8 cellular contexts compared by ENCODE assay signal in genomic region chr16:8958344-8958808, GRCh38. TPM values are rescaled to one million over a fixed set of nuclear protein-coding genes. Genes with fewer than 3 reads are reported as not detected.
DNase-seq lines count a peak whose midpoint lies in the region; ATAC-seq and TF ChIP-seq lines count a peak whose summit lies in the region.

No MANE protein-coding gene starts in this region.

- H2AFZ ChIP-seq in Karpas-422 (ENCODE audit: low read length): no peak overlapping the region

- H3K4me1 ChIP-seq in Karpas-422 (ENCODE audit: low read length) (peaks cover 71% of the 10 kb centered on the region), left lung (peaks cover 52 to 75% of the 10 kb centered on the region in 2 donors), upper lobe of right lung (peaks cover 70% of the 10 kb centered on the region)

- H3K4me1 Mint-ChIP-seq in CD14-positive monocyte: peaks cover 73% of the 10 kb centered on the region

- H3K9me3 Mint-ChIP-seq in CD14-positive monocyte: no peaks in the 10 kb centered on the region
- H3K9me3 Mint-ChIP-seq in activated naive CD4-positive, alpha-beta T cell treated with anti-CD3 and anti-CD28 coated beads, Interleukin-2, amount 50 U/mL, for 72 hours: no peaks in the 10 kb centered on the region

- H3K36me3 ChIP-seq in Karpas-422 (ENCODE audit: insufficient read depth, low read length) (no peaks in the 10 kb centered on the region; the same call in 1 of the 2 replicates), left lung (no peaks in the 10 kb centered on the region), upper lobe of right lung (no peaks in the 10 kb centered on the region)

- peaks cover 88% of the 10 kb centered on the region for H4K20me1 ChIP-seq in Karpas-422 (ENCODE audit: insufficient read depth, low read depth, low read length)

- H3K9ac ChIP-seq in Karpas-422 (ENCODE audit: low read length): no peak overlapping the region

- peaks cover 0 to 2% (median 0%) of the 10 kb centered on the region in 3 donors for H3K27me3 Mint-ChIP-seq in CD14-positive monocyte (ENCODE audit: low read depth in 3 of 3)

- H3K4me3 ChIP-seq in Karpas-422 (ENCODE audit: low read length) (no peak overlapping the region), left lung (no peak overlapping the region), upper lobe of right lung (no peak overlapping the region)

- H3K4me2 ChIP-seq in Karpas-422 (ENCODE audit: low read depth, low read length, poor library complexity, severe bottlenecking): peak overlapping the region; percentile 1

- ATAC-seq in activated naive CD4-positive, alpha-beta T cell treated with anti-CD3 and anti-CD28 coated beads, Interleukin-2, amount 50 U/mL, for 72 hours: peak; percentile 19 to 66
- ATAC-seq in left lung (peak; percentile 12), upper lobe of right lung (peak; percentile 54), GM19452 (IDR thresholded peaks at IDR 0.05; ENCODE audit: unreplicated experiment) (no peak), HG03135 (IDR thresholded peaks at IDR 0.05; ENCODE audit: unreplicated experiment) (no peak)

- H3K27ac Mint-ChIP-seq in CD14-positive monocyte: peak overlapping the region; percentile 53 to 84 (median 79)
- H3K27ac Mint-ChIP-seq in activated naive CD4-positive, alpha-beta T cell treated with anti-CD3 and anti-CD28 coated beads, Interleukin-2, amount 50 U/mL, for 72 hours: peak overlapping the region; percentile 44 to 95

- intact Hi-C loops in CD14-positive monocyte (cut with micrococcal nuclease) (loop anchor here in 1 of 2 donors (10.0 kb wide), 2 partner anchors 54 to 324 kb away; no protein-coding TSS in a partner anchor), left lung (cut with DNase I) (no loop called here), upper lobe of right lung (cut with DNase I) (no loop called here)

- peak overlapping the region; percentile 43 to 60 for H3K4me3 Mint-ChIP-seq in CD14-positive monocyte

- DNase-seq in CD14-positive monocyte (ENCODE audit: low spot score) (no peak), Karpas-422 (peak; percentile 45), left lung (no peak), upper lobe of right lung (no peak), NCI-H1930 (lab: John Stamatoyannopoulos, UW) (no peak)
- peak in 1 of 2 donors; percentile 67 for DNase-seq in activated naive CD4-positive, alpha-beta T cell treated with anti-CD3 and anti-CD28 coated beads, Interleukin-2, amount 50 U/mL, for 72 hours (ENCODE audit: low spot score in 2 of 2)

- H3K9me3 ChIP-seq in Karpas-422 (ENCODE audit: low read length) (no peaks in the 10 kb centered on the region), left lung (no peaks in the 10 kb centered on the region), upper lobe of right lung (no peaks in the 10 kb centered on the region)

- H3K27me3 ChIP-seq in Karpas-422 (ENCODE audit: low read length) (peaks cover 6% of the 10 kb centered on the region; the same call in 1 of the 2 replicates), left lung (no peaks in the 10 kb centered on the region), upper lobe of right lung (no peaks in the 10 kb centered on the region)

- peaks cover 79% of the 10 kb centered on the region for H3K79me2 ChIP-seq in Karpas-422 (ENCODE audit: low read length)

- H3K36me3 Mint-ChIP-seq in CD14-positive monocyte: peaks cover 6 to 8% of the 10 kb centered on the region in 2 donors
- peaks cover 12% of the 10 kb centered on the region in 2 donors for H3K36me3 Mint-ChIP-seq in activated naive CD4-positive, alpha-beta T cell treated with anti-CD3 and anti-CD28 coated beads, Interleukin-2, amount 50 U/mL, for 72 hours

- H3K27ac ChIP-seq in Karpas-422 (ENCODE audit: low read length): no peak overlapping the region
- peak overlapping the region; percentile 23 to 68 for H3K27ac ChIP-seq in left lung
- peak overlapping the region; percentile 19 for H3K27ac ChIP-seq in upper lobe of right lung

- no peak for TF ChIP-seq CTCF in CD14-positive monocyte (IDR thresholded peaks at IDR 0.05)
- no peak for TF ChIP-seq CTCF in left lung (IDR thresholded peaks at IDR 0.05)
- no peak for TF ChIP-seq CTCF in upper lobe of right lung (IDR thresholded peaks at IDR 0.05)

- H3K9me2 ChIP-seq in Karpas-422 (replicated peaks; ENCODE audit: insufficient read depth, low read length): no peaks in the 10 kb centered on the region

RNA-seq across cellular contexts. Expression of gene USP7, which starts 5.3 kb away (rescaled TPM):
- 1 to 10 TPM; 2.4 to 4.1 TPM for polyA plus RNA-seq in CD14-positive monocyte
- 38.6 and 42.5 TPM in 2 replicates for total RNA-seq in Karpas-422 (2014; rRNA removed; shearing (Covaris generic); ENCODE audit: low replicate concordance)
- 100 to 1,000 TPM; 154 to 171 TPM for total RNA-seq in activated naive CD4-positive, alpha-beta T cell treated with anti-CD3 and anti-CD28 coated beads, Interleukin-2, amount 50 U/mL, for 72 hours
- 10 to 100 TPM; 70.4 to 98.4 TPM for total RNA-seq in left lung
- total RNA-seq in upper lobe of right lung: 87.5 TPM

Comparison
In these comparisons a context has a peak if more than half of its experiments do, and no peak if none do; other contexts are left out.
1. ATAC-seq: peak in activated naive CD4-positive, alpha-beta T cell treated with anti-CD3 and anti-CD28 coated beads, Interleukin-2, amount 50 U/mL, for 72 hours (2 of 2), left lung (single experiment) and upper lobe of right lung (single experiment); none in GM19452 (single experiment) and HG03135 (single experiment).